Comparison of ENCODE assay signal across 33 cellular contexts in the genomic region with DNA sequence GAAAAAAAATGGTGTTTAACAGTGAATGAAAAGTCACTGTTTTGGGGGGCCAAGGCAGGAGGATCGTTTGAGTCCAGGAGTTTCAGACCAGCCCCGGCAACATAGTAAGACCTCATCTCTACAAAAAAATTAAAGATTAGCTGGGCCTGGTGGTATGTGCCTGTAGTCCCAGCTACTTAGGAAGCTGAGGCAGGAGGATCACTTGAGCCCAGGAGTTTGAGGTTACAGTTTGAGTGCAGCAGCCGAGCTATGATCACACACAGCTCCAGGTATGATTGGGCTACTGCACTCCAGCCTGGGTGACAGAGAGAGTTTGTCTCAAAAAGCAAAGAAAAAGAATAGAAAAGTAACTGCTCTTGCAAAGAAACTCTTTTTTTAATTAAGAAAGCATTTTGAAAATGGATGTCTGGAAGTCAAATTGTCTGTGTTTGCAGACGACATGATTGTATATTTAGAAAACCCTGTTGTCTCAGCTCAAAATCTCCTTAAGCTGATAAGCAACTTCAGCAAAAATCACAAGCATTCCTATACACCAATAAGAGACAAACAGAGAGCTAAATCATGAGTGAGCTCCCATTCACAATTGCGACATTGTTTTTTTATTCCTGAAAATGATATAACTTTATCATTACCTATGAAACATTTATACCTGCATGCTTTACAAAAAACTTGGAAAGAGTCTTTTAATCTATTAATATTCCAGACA. TPM values are rescaled to one million over a fixed set of nuclear protein-coding genes. Genes with fewer than 3 reads are reported as not detected.
"Had no signal": no experiment of that assay in that cellular context is flagged by ENCODE, and none has a peak within 500 bp of the region (broad histone marks: within the 10 kb centered on the region; RNA-seq: fewer than 3 reads in every experiment).

No MANE protein-coding gene starts in this region.

- DNase-seq: activated CD4-positive, alpha-beta memory T cell treated with anti-CD3 and anti-CD28 coated beads, Interleukin-2, amount 10 ng/mL, durations not matched to agents 7 days and 5 days; activated CD4-positive, alpha-beta T cell treated with anti-CD3 and anti-CD28 coated beads for 1 hour; activated CD4-positive, alpha-beta T cell treated with anti-CD3 and anti-CD28 coated beads for 48 hours; activated CD4-positive, CD25-positive, alpha-beta regulatory T cell; activated gamma-delta T cell; activated naive CD4-positive, alpha-beta T cell treated with Interleukin-2 at 50 U/mL for 16 hours; activated naive CD8-positive, alpha-beta T cell treated with anti-CD3 and anti-CD28 coated beads, Interleukin-2, amount 10 ng/mL, durations not matched to agents 7 days and 5 days; activated T-cell treated with anti-CD3 and anti-CD28 coated beads, Interleukin-2, amount 50 U/mL, for 24 hours; amygdala; Kasumi-1; KG1; MG63; NCI-H1048; NCI-H1105 treated with DMSO at 0.1 percent for 48 hours; NCI-H1436; NCI-H1694; NCI-H1930; NCI-H2081 treated with DMSO at 0.1 percent for 48 hours; NCI-H345; NCI-H524 treated with DMSO at 0.1 percent for 48 hours; NCI-H748 treated with DMSO at 0.1 percent for 48 hours; Right ventricle myocardium superior; T1000; WERI-Rb-1 had no signal

- H3K27ac ChIP-seq: ascending aorta, cardiac muscle cell, WERI-Rb-1 had no signal

- H3K4me1 ChIP-seq: ascending aorta had no signal

- H3K36me3 ChIP-seq: ascending aorta, cardiac muscle cell, MG63, WERI-Rb-1 had no signal

- H3K27me3 ChIP-seq: ascending aorta, cardiac muscle cell, MG63 had no signal

- H3K4me3 ChIP-seq: ascending aorta, cardiac muscle cell, MG63 had no signal

RNA-seq across cellular contexts. Expression of a gene that starts 24.4 kb away (rescaled TPM):
- total RNA-seq: activated CD4-positive, alpha-beta memory T cell treated with anti-CD3 and anti-CD28 coated beads, Interleukin-2, amount 10 ng/mL, durations not matched to agents 7 days and 5 days; activated CD8-positive, alpha-beta memory T cell treated with anti-CD3 and anti-CD28 coated beads for 36 hours; activated naive CD8-positive, alpha-beta T cell treated with anti-CD3 and anti-CD28 coated beads, Interleukin-2, amount 10 ng/mL, durations not matched to agents 7 days and 5 days; activated T-helper 2 cell treated with anti-CD3 and anti-CD28 coated beads, Interferon-gamma antibody, Interleukin-2, Interleukin-4, amounts not matched to agents 10 μg/mL and 5 μg/mL and 100 μg/mL, durations not matched to agents 14 hours and 24 hours and 36 hours; ascending aorta; cardiac muscle cell; chondrocyte; NCI-H460; Right ventricle myocardium superior; T-helper 1 cell treated with Interleukin-12 subunit alpha and Interleukin-12 subunit beta and Interleukin-4 antibody, amounts not matched to agents 30 ng/mL and 1 ng/mL, for 36 hours; T-helper 2 cell treated with Interferon-gamma antibody and Interleukin-4, amounts not matched to agents 100 ng/mL and 5 ng/mL, for 36 hours had no signal
- polyA plus RNA-seq: adipose tissue, cardiac muscle cell had no signal
